1 cellular context compared by ENCODE assay signal in genomic region chr1:114377356-114377755, GRCh38.
TF ChIP-seq lines count a peak whose summit lies in the region.

No MANE protein-coding gene starts in this region.

TF ChIP-seq in K562, 482 proteins besides CTCF, POLR2A, EP300 and RAD21 (continued from another document):
- 0 out of 4 replicates have a peak, but pooled peaks of 1 of the 2 experiments have one; percentile 27 for TF ChIP-seq ARNT (IDR thresholded peaks at IDR 0.05)
- TF ChIP-seq ZNF280A (IDR thresholded peaks at IDR 0.05; ENCODE audit: low read depth, partially characterized antibody) = peak; percentile 74
- TF ChIP-seq ZNF280B (CRISPR knock-in tag; IDR thresholded peaks at IDR 0.05) = peak; percentile 84
- no peak for TF ChIP-seq ZNF146 (CRISPR knock-in tag; IDR thresholded peaks at IDR 0.05; ENCODE audit: unreplicated experiment)
